ENCODE assay signal across 17 cellular contexts in genomic region chr13:75801388-75801787, GRCh38.
"Had no signal": no experiment of that assay in that cellular context is flagged by ENCODE, and none has a peak within 500 bp of the region (broad histone marks: within the 10 kb centered on the region; RNA-seq: fewer than 3 reads in every experiment).

No MANE protein-coding gene starts in this region.

- DNase-seq: activated CD4-positive, alpha-beta memory T cell treated with anti-CD3 and anti-CD28 coated beads, Interleukin-2, amount 10 ng/mL, durations not matched to agents 7 days and 5 days; activated CD4-positive, alpha-beta T cell treated with anti-CD3 and anti-CD28 coated beads for 48 hours; activated CD4-positive, CD25-positive, alpha-beta regulatory T cell; activated CD8-positive, alpha-beta memory T cell treated with anti-CD3 and anti-CD28 coated beads, Interleukin-2, amount 10 ng/mL, durations not matched to agents 7 days and 5 days; activated naive CD4-positive, alpha-beta T cell treated with anti-CD3 and anti-CD28 coated beads for 36 hours; body of pancreas; caudate nucleus; colonic mucosa; hypothalamus; right lobe of liver; small intestine; substantia nigra; SW 1271 had no signal

- FAIRE-seq: endometrium, keratinocyte, small intestine, urothelium cell line had no signal

- ATAC-seq: activated CD8-positive, alpha-beta memory T cell treated with anti-CD3 and anti-CD28 coated beads, Interleukin-2, amount 10 ng/mL, durations not matched to agents 7 days and 5 days; body of pancreas; right lobe of liver had no signal

- H3K27ac ChIP-seq: body of pancreas, colonic mucosa, right lobe of liver, tibial nerve had no signal

- H3K36me3 ChIP-seq: colonic mucosa had no signal

- H3K9me3 ChIP-seq: body of pancreas, colonic mucosa, right lobe of liver, tibial nerve had no signal

- H3K27me3 ChIP-seq: body of pancreas, colonic mucosa, right lobe of liver, tibial nerve had no signal

- H3K4me3 ChIP-seq: body of pancreas, colonic mucosa, right lobe of liver, tibial nerve had no signal
